In genomic region chr6:41658551-41659069, GRCh38 we compare ENCODE assay signal across 19 cellular contexts. TPM values are rescaled to one million over a fixed set of nuclear protein-coding genes. Genes with fewer than 3 reads are reported as not detected.
A peak's percentile ranks its signal among the peaks of the same experiment; 100 is the strongest.
DNase-seq lines count a peak whose midpoint lies in the region; ATAC-seq, FAIRE-seq and TF ChIP-seq lines count a peak whose summit lies in the region.
"Had no signal": no experiment of that assay in that cellular context is flagged by ENCODE, and none has a peak within 500 bp of the region (broad histone marks: within the 10 kb centered on the region; RNA-seq: fewer than 3 reads in every experiment).

No MANE protein-coding gene starts in this region.

- WGBS in aorta, 2 donors, result 92% methylated on average over 17 of the region's 17 CpGs

- H3K9me3 ChIP-seq in kidney (ENCODE audit: control insufficient read depth in 1 of 2, low read length in 2 of 2) (no peaks in the 10 kb centered on the region), osteoblast (ENCODE audit: low read depth, low read length) (no peaks in the 10 kb centered on the region), aorta (ENCODE audit: control insufficient read depth, low read length) (no peaks in the 10 kb centered on the region)

- intact Hi-C loops in kidney (cut with DNase I), result no loop called here
- intact Hi-C loops in aorta (cut with DNase I), result no loop called here

- TF ChIP-seq CTCF in VCaP (conservative IDR thresholded peaks at IDR 0.05), result no peak
- no peak for TF ChIP-seq CTCF in kidney (IDR thresholded peaks at IDR 0.05; ENCODE audit: borderline replicate concordance, extremely low read depth, insufficient read depth)
- no peak for TF ChIP-seq CTCF in osteoblast (IDR thresholded peaks at IDR 0.05; ENCODE audit: extremely low read depth, low read depth, low read length)

- H3K27me3 ChIP-seq in osteoblast (ENCODE audit: insufficient read depth, low read length), result peaks cover 28% of the 10 kb centered on the region
- H3K27me3 ChIP-seq in aorta (ENCODE audit: control insufficient read depth in 1 of 2, insufficient read depth in 2 of 2, low read length in 1 of 2), result no peaks in the 10 kb centered on the region

- peak; percentile 18 for DNase-seq in kidney
- DNase-seq in osteoblast (ENCODE audit: insufficient read length, low spot score, missing footprints), result peak; percentile 42
- peak; percentile 17 to 45 for DNase-seq in aorta
- no peak for DNase-seq in NCI-H1694 (lab: John Stamatoyannopoulos, UW)
- DNase-seq in activated naive CD4-positive, alpha-beta T cell treated with Interleukin-2 at 50 U/mL for 16 hours, result no peak
- DNase-seq: ACHN; CD4-positive, alpha-beta memory T cell; DMS153; DMS79; GF-D8; GOT3; HFFc6; IMR-90 had no signal

- no peak overlapping the region for H3K4me2 ChIP-seq in osteoblast (ENCODE audit: insufficient read depth, low read length)

- H3K4me3 ChIP-seq in kidney (ENCODE audit: low read length in 2 of 2), result no peak overlapping the region
- no peak overlapping the region for H3K4me3 ChIP-seq in osteoblast (ENCODE audit: insufficient read depth, low read length)
- no peak overlapping the region for H3K4me3 ChIP-seq in aorta (ENCODE audit: low read length in 2 of 2)

- no peak for FAIRE-seq in kidney (lab: Jason Lieb, UNC)
- FAIRE-seq: A204.1 had no signal

- H3K36me3 ChIP-seq in kidney (ENCODE audit: control insufficient read depth in 1 of 2, insufficient read depth in 2 of 2, low read length in 2 of 2) (no peaks in the 10 kb centered on the region), osteoblast (ENCODE audit: insufficient read depth, low read length) (no peaks in the 10 kb centered on the region), aorta (ENCODE audit: control insufficient read depth in 1 of 2, insufficient read depth in 2 of 2, low read length in 1 of 2) (no peaks in the 10 kb centered on the region)

- no peak for ATAC-seq in aorta (ENCODE audit: low FRiP score)
- ATAC-seq in GM21786 (IDR thresholded peaks at IDR 0.05; ENCODE audit: unreplicated experiment), result no peak
- ATAC-seq: HCT116 had no signal

- no peaks in the 10 kb centered on the region for H4K20me1 ChIP-seq in osteoblast (ENCODE audit: insufficient read depth, low read length)

- H3K4me1 ChIP-seq in kidney (ENCODE audit: control insufficient read depth in 1 of 2, insufficient read depth in 1 of 2, low read depth in 1 of 2, low read length in 2 of 2) (no peaks in the 10 kb centered on the region), osteoblast (ENCODE audit: insufficient read depth, low read length) (no peaks in the 10 kb centered on the region), aorta (ENCODE audit: control insufficient read depth in 1 of 2, insufficient read depth in 2 of 2, low read length in 2 of 2) (no peaks in the 10 kb centered on the region)

- H3K27ac ChIP-seq in VCaP, result peak overlapping the region; percentile 98; the same call in 1 of the 2 replicates
- H3K27ac ChIP-seq in kidney (ENCODE audit: low read depth in 2 of 2, low read length in 2 of 2), result no peak overlapping the region
- H3K27ac ChIP-seq in osteoblast (ENCODE audit: low read depth, low read length), result no peak overlapping the region
- no peak overlapping the region for H3K27ac ChIP-seq in aorta (ENCODE audit: low read depth in 1 of 2, low read length in 2 of 2)
- H3K27ac ChIP-seq: C4-2B had no signal

- no peak overlapping the region for H3K9ac ChIP-seq in kidney (ENCODE audit: low read length in 2 of 2)

- no peak overlapping the region for H2AFZ ChIP-seq in osteoblast (ENCODE audit: low read length)

- H3K79me2 ChIP-seq in osteoblast (ENCODE audit: insufficient read depth, low read length), result no peaks in the 10 kb centered on the region

RNA-seq across cellular contexts. Expression of gene MDFI, which starts 20.3 kb away (rescaled TPM):
- total RNA-seq in kidney, result 16.9 TPM
- 2.3 TPM for polyA plus RNA-seq in kidney (ENCODE audit: insufficient read depth, low read depth, low replicate concordance)
- 0.72 and 5.3 TPM in 2 replicates for total RNA-seq in osteoblast
- total RNA-seq in aorta, result 10 to 100 TPM in 1 of 2 donors, 1 to 10 TPM in 1; 9.3 to 22.3 TPM
- polyA plus RNA-seq in aorta, result 1 to 10 TPM in 1 of 2 donors, under 1 TPM in 1; 0.13 to 5.4 TPM
- total RNA-seq: CD4-positive, alpha-beta memory T cell had no signal
- polyA plus RNA-seq: BJ; CD4-positive, alpha-beta memory T cell had no signal

Comparison
In these comparisons a context has a peak if more than half of its experiments do, and no peak if none do; other contexts are left out.
1. DNase-seq: peak in kidney (single experiment), osteoblast (single experiment) and aorta (2 of 2); none in NCI-H1694 (single experiment) and activated naive CD4-positive, alpha-beta T cell treated with Interleukin-2 at 50 U/mL for 16 hours (single experiment).